25 cellular contexts compared by ENCODE assay signal in the genomic region with DNA sequence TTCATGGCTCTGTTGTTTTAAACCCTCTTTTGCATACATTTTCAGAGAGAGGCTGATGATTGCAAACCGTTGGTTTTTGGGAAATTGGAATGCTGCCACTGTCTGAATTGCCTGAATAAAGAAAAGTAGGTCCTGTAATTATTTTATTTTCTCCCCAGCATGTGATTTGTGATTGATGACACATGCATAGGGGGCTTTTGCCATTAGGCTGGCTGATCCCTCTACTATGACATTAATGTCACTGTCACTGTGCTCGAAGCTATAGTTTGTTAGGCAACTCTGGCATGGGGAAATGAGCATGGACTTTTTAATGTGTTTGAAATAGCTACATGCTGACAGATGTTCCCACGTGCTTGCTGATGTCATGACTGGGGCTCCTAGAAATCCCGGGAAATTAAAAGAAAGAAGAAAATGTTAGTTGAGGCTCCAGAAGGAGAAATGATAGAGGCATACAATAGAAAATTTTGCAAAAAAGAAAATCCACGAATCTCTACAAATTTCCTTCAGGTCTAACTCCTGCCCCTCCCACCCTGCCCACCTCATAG.
DNase-seq lines count a peak whose midpoint lies in the region; ATAC-seq and TF ChIP-seq lines count a peak whose summit lies in the region.
"Had no signal": no experiment of that assay in that cellular context is flagged by ENCODE, and none has a peak within 500 bp of the region (broad histone marks: within the 10 kb centered on the region; RNA-seq: fewer than 3 reads in every experiment).

No MANE protein-coding gene starts in this region.

- H3K27ac ChIP-seq in H9 (ENCODE audit: insufficient read length, low read depth, low read length): no peak overlapping the region
- no peak overlapping the region for H3K27ac ChIP-seq in mesendoderm (ENCODE audit: low read depth, low read length)
- no peak overlapping the region for H3K27ac ChIP-seq in neuronal stem cell (replicated peaks; ENCODE audit: low read length)
- H3K27ac ChIP-seq: BLaER1 treated with 17β-estradiol and CSF1 and Interleukin-3, amounts not matched to agents 10 nM and 100 nM; GM23248; SJCRH30 had no signal

- H3K23me2 ChIP-seq in H9 (ENCODE audit: insufficient read length, low read depth, low read length, poor library complexity, severe bottlenecking): no peaks in the 10 kb centered on the region

- no peaks in the 10 kb centered on the region for H3K36me3 Mint-ChIP-seq in H9 (ENCODE audit: insufficient read depth in 1 of 3, low read depth in 3 of 3)
- no peaks in the 10 kb centered on the region for H3K36me3 Mint-ChIP-seq in activated CD4-positive, alpha-beta T cell treated with anti-CD3 and anti-CD28 coated beads for 36 hours (ENCODE audit: low read depth)

- H3K79me1 ChIP-seq in H9 (ENCODE audit: insufficient read depth, low read depth, low read length, poor library complexity, severe bottlenecking) (no peaks in the 10 kb centered on the region), mesendoderm (ENCODE audit: low read length) (no peaks in the 10 kb centered on the region), neuronal stem cell (ENCODE audit: low read depth, low read length) (no peaks in the 10 kb centered on the region)

- H3K27ac Mint-ChIP-seq in H9: no peak overlapping the region
- H3K27ac Mint-ChIP-seq in activated CD4-positive, alpha-beta T cell treated with anti-CD3 and anti-CD28 coated beads for 36 hours: no peak overlapping the region
- H3K27ac Mint-ChIP-seq: CD4-positive, alpha-beta T cell had no signal

- no peaks in the 10 kb centered on the region for H3K9me3 ChIP-seq in H9 (ENCODE audit: control insufficient read depth, low read depth, low read length)
- no peaks in the 10 kb centered on the region for H3K9me3 ChIP-seq in neuronal stem cell (replicated peaks in 1 of 2; ENCODE audit: control insufficient read depth in 2 of 2, insufficient read depth in 1 of 2, low read depth in 1 of 2, low read length in 2 of 2)
- H3K9me3 ChIP-seq: BLaER1 treated with 17β-estradiol and CSF1 and Interleukin-3, amounts not matched to agents 10 nM and 100 nM; HAP-1; SJCRH30 had no signal

- peak overlapping the region; percentile 31 for H2BK120ac ChIP-seq in H9 (ENCODE audit: low read depth, low read length, poor library complexity, severe bottlenecking)
- no peak overlapping the region for H2BK120ac ChIP-seq in mesendoderm (ENCODE audit: low read depth, low read length)
- H2BK120ac ChIP-seq in neuronal stem cell (ENCODE audit: low read depth, low read length): no peak overlapping the region

- no peak overlapping the region for H4K5ac ChIP-seq in H9 (ENCODE audit: insufficient read length, low read depth, low read length)
- no peak overlapping the region for H4K5ac ChIP-seq in mesendoderm (ENCODE audit: low read length)

- no peak overlapping the region for H3K4me2 ChIP-seq in H9 (ENCODE audit: insufficient read depth, insufficient read length, low read length)
- no peak overlapping the region for H3K4me2 ChIP-seq in mesendoderm (ENCODE audit: low read length)
- no peak overlapping the region for H3K4me2 ChIP-seq in neuronal stem cell (ENCODE audit: insufficient read depth, low read length, poor library complexity, severe bottlenecking)
- H3K4me2 ChIP-seq: BLaER1 treated with 17β-estradiol and CSF1 and Interleukin-3, amounts not matched to agents 10 nM and 100 nM had no signal

- no peak overlapping the region for H2BK20ac ChIP-seq in H9 (ENCODE audit: low read depth, low read length, poor library complexity, severe bottlenecking)

- H3K27me3 ChIP-seq in H9 (ENCODE audit: insufficient read depth, low read length): no peaks in the 10 kb centered on the region
- H3K27me3 ChIP-seq in mesendoderm (ENCODE audit: insufficient read depth, low read length, poor library complexity): no peaks in the 10 kb centered on the region
- no peaks in the 10 kb centered on the region for H3K27me3 ChIP-seq in neuronal stem cell (ENCODE audit: control insufficient read depth in 3 of 3, insufficient read depth in 3 of 3, low read depth in 1 of 3, low read length in 3 of 3)
- H3K27me3 ChIP-seq: BLaER1 treated with 17β-estradiol and CSF1 and Interleukin-3, amounts not matched to agents 10 nM and 100 nM; SJCRH30 had no signal

- intact Hi-C loops in activated CD4-positive, alpha-beta T cell treated with anti-CD3 and anti-CD28 coated beads for 36 hours (cut with DNase I, micrococcal nuclease): no loop called here

- peaks cover 3% of the 10 kb centered on the region for H3K27me3 Mint-ChIP-seq in H9 (ENCODE audit: low read depth)
- peaks cover 18% of the 10 kb centered on the region for H3K27me3 Mint-ChIP-seq in activated CD4-positive, alpha-beta T cell treated with anti-CD3 and anti-CD28 coated beads for 36 hours

- DNase-seq in COR-L47 (lab: John Stamatoyannopoulos, UW) (peak; percentile 18), H9 (no peak), cerebellar cortex (ENCODE audit: low spot score) (peak; percentile 91), mesendoderm (peak; percentile 8), SHP77 treated with DMSO at 0.1 percent for 48 hours (lab: John Stamatoyannopoulos, UW) (no peak), neuronal stem cell (ENCODE audit: low spot score) (no peak)
- no peak for DNase-seq in activated CD4-positive, alpha-beta T cell treated with anti-CD3 and anti-CD28 coated beads for 36 hours
- DNase-seq: AML-193; CD4-positive, alpha-beta T cell; DMS79 treated with DMSO at 0.1 percent for 48 hours; GM23248; Karpas-422; NCI-H1105 treated with DMSO at 0.1 percent for 48 hours; NCI-H146; NCI-H1930; NCI-H2107; NCI-H446; NCI-H524 treated with DMSO at 0.1 percent for 48 hours; NCI-H82; NK-92 treated with Interleukin-12 subunit alpha and Interleukin-12 subunit beta, amount 100 ng/mL, for 24 hours; PC-3; SJCRH30 had no signal

- no peak overlapping the region for H3K4me3 Mint-ChIP-seq in H9
- no peak overlapping the region for H3K4me3 Mint-ChIP-seq in activated CD4-positive, alpha-beta T cell treated with anti-CD3 and anti-CD28 coated beads for 36 hours
- H3K4me3 Mint-ChIP-seq: CD4-positive, alpha-beta T cell had no signal

- H3K18ac ChIP-seq in H9 (ENCODE audit: insufficient read length, low read depth, low read length) (no peak overlapping the region), mesendoderm (ENCODE audit: low read length) (no peak overlapping the region), neuronal stem cell (ENCODE audit: low read length) (no peak overlapping the region)

- H2BK5ac ChIP-seq in H9 (ENCODE audit: insufficient read length, low read length) (no peak overlapping the region), mesendoderm (ENCODE audit: low read length) (no peak overlapping the region), neuronal stem cell (ENCODE audit: low read length) (no peak overlapping the region)

- H3K9ac ChIP-seq in H9 (ENCODE audit: extremely low read depth, insufficient read length, low read length) (no peak overlapping the region), mesendoderm (ENCODE audit: low read length) (no peak overlapping the region), neuronal stem cell (ENCODE audit: low read depth, low read length, poor library complexity) (no peak overlapping the region)
- H3K9ac ChIP-seq: BLaER1 treated with 17β-estradiol and CSF1 and Interleukin-3, amounts not matched to agents 10 nM and 100 nM; GM23248 had no signal

- no peak for TF ChIP-seq CTCF in H9 (conservative IDR thresholded peaks at IDR 0.05)

- POLR2A ChIA-PET in activated CD4-positive, alpha-beta T cell treated with anti-CD3 and anti-CD28 coated beads for 36 hours (lab: Charles Lee): no interaction called here

- ATAC-seq in activated CD4-positive, alpha-beta T cell treated with anti-CD3 and anti-CD28 coated beads for 36 hours: no peak
- ATAC-seq: PC-3, SK-N-SH treated with all-trans-retinoic acid at 6 μM for 48 hours had no signal

- H2BK12ac ChIP-seq in H9 (ENCODE audit: insufficient read length, low read depth, low read length) (no peak overlapping the region), neuronal stem cell (ENCODE audit: low read length) (no peak overlapping the region)

- H3T11ph ChIP-seq in H9 (ENCODE audit: low read length): no peak overlapping the region

- no peaks in the 10 kb centered on the region for H3K79me2 ChIP-seq in H9 (ENCODE audit: insufficient read depth, low read length)
- no peaks in the 10 kb centered on the region for H3K79me2 ChIP-seq in mesendoderm (ENCODE audit: control insufficient read depth, insufficient read depth, low read length)

- no peak overlapping the region for H3K4ac ChIP-seq in H9 (ENCODE audit: low read depth, low read length)
- no peak overlapping the region for H3K4ac ChIP-seq in mesendoderm (ENCODE audit: low read depth, low read length)
- no peak overlapping the region for H3K4ac ChIP-seq in neuronal stem cell (ENCODE audit: low read length)

- H3K4me3 ChIP-seq in mesendoderm (ENCODE audit: low read length): no peak overlapping the region
- H3K4me3 ChIP-seq in neuronal stem cell (ENCODE audit: low read length in 2 of 2): no peak overlapping the region
- H3K4me3 ChIP-seq: BLaER1 treated with 17β-estradiol and CSF1 and Interleukin-3, amounts not matched to agents 10 nM and 100 nM; GM23248; HAP-1; SJCRH30 had no signal

- no peaks in the 10 kb centered on the region for H3K36me3 ChIP-seq in mesendoderm (ENCODE audit: control insufficient read depth, insufficient read depth, low read length)
- no peaks in the 10 kb centered on the region for H3K36me3 ChIP-seq in neuronal stem cell (replicated peaks in 1 of 2; ENCODE audit: control insufficient read depth in 2 of 2, insufficient read depth in 2 of 2, low read length in 2 of 2)
- H3K36me3 ChIP-seq: BLaER1 treated with 17β-estradiol and CSF1 and Interleukin-3, amounts not matched to agents 10 nM and 100 nM; HAP-1; SJCRH30 had no signal

- CTCF ChIA-PET in activated CD4-positive, alpha-beta T cell treated with anti-CD3 and anti-CD28 coated beads for 36 hours (lab: Charles Lee): no interaction called here

- H3K56ac ChIP-seq in H9 (ENCODE audit: insufficient read length, low read depth, low read length) (no peak overlapping the region), mesendoderm (ENCODE audit: low read length) (no peak overlapping the region)

- H3K9me3 Mint-ChIP-seq in H9: no peaks in the 10 kb centered on the region
- H3K9me3 Mint-ChIP-seq in activated CD4-positive, alpha-beta T cell treated with anti-CD3 and anti-CD28 coated beads for 36 hours (ENCODE audit: low read depth): no peaks in the 10 kb centered on the region
- H3K9me3 Mint-ChIP-seq: CD4-positive, alpha-beta T cell had no signal

- H3K4me1 ChIP-seq in H9 (ENCODE audit: insufficient read depth, low read length) (no peaks in the 10 kb centered on the region; the same call in 1 of the 2 replicates), mesendoderm (ENCODE audit: control insufficient read depth, low read depth, low read length) (no peaks in the 10 kb centered on the region), neuronal stem cell (ENCODE audit: control insufficient read depth in 2 of 2, insufficient read depth in 1 of 2, low read depth in 1 of 2, low read length in 2 of 2) (peaks cover 0 to 17% of the 10 kb centered on the region in 2 donors)
- H3K4me1 ChIP-seq: BLaER1 treated with 17β-estradiol and CSF1 and Interleukin-3, amounts not matched to agents 10 nM and 100 nM; SJCRH30 had no signal

- no CpG with 5 or more reads among the region's 5 CpGs for WGBS in H9 (ENCODE audit: extremely low coverage, insufficient read length, low lambda C conversion rate)
- WGBS in mesendoderm (ENCODE audit: extremely low coverage, insufficient coverage, low lambda C conversion rate): no CpG with 5 or more reads among the region's 5 CpGs
- no CpG with 5 or more reads among the region's 5 CpGs for WGBS in neuronal stem cell (ENCODE audit: extremely low coverage in 2 of 2, insufficient read length in 2 of 2, insufficient replicate concordance in 1 of 2), 2 donors

- H4K91ac ChIP-seq in H9 (ENCODE audit: insufficient read length, low read depth, low read length): no peak overlapping the region
- H4K91ac ChIP-seq in neuronal stem cell (ENCODE audit: low read depth, low read length, poor library complexity): no peak overlapping the region

- no peak overlapping the region for H4K8ac ChIP-seq in H9 (replicated peaks; ENCODE audit: insufficient read length, low read depth, low read length)
- H4K8ac ChIP-seq in mesendoderm (ENCODE audit: low read depth, low read length): no peak overlapping the region
- H4K8ac ChIP-seq in neuronal stem cell (ENCODE audit: low read depth, low read length): no peak overlapping the region

- H4K20me1 ChIP-seq in H9 (ENCODE audit: control insufficient read depth, insufficient read depth, insufficient read length): no peaks in the 10 kb centered on the region
- H4K20me1 ChIP-seq: BLaER1 treated with 17β-estradiol and CSF1 and Interleukin-3, amounts not matched to agents 10 nM and 100 nM had no signal

- peaks cover 17 to 22% of the 10 kb centered on the region in 2 experiments for H3K4me1 Mint-ChIP-seq in H9
- H3K4me1 Mint-ChIP-seq in activated CD4-positive, alpha-beta T cell treated with anti-CD3 and anti-CD28 coated beads for 36 hours: no peaks in the 10 kb centered on the region

- H2BK15ac ChIP-seq in H9 (ENCODE audit: low read depth, low read length) (no peak overlapping the region), mesendoderm (replicated peaks; ENCODE audit: low read depth) (no peak overlapping the region), neuronal stem cell (ENCODE audit: low read length) (no peak overlapping the region)

- H3K23ac ChIP-seq in H9 (ENCODE audit: insufficient read length, low read depth, low read length): no peak overlapping the region
- no peak overlapping the region for H3K23ac ChIP-seq in mesendoderm (ENCODE audit: low read length)
- H3K23ac ChIP-seq in neuronal stem cell (ENCODE audit: low read depth, low read length, poor library complexity): no peak overlapping the region

- H3K14ac ChIP-seq in H9 (ENCODE audit: insufficient read depth, low read length): no peak overlapping the region
- no peak overlapping the region for H3K14ac ChIP-seq in neuronal stem cell (ENCODE audit: low read length)

- H2AFZ ChIP-seq in H9 (ENCODE audit: low read length) (no peak overlapping the region), neuronal stem cell (ENCODE audit: low read length) (no peak overlapping the region)
- H2AFZ ChIP-seq: GM23248 had no signal

- H2AK5ac ChIP-seq in H9 (ENCODE audit: insufficient read length, low read length) (no peak overlapping the region), mesendoderm (ENCODE audit: low read length) (no peak overlapping the region), neuronal stem cell (ENCODE audit: low read depth, low read length) (no peak overlapping the region)

Comparison
In these comparisons a context has a peak if more than half of its experiments do, and no peak if none do; other contexts are left out.
1. DNase-seq: peak in COR-L47 (single experiment), cerebellar cortex (single experiment) and mesendoderm (single experiment); none in H9 (single experiment), SHP77 treated with DMSO at 0.1 percent for 48 hours (single experiment), activated CD4-positive, alpha-beta T cell treated with anti-CD3 and anti-CD28 coated beads for 36 hours (single experiment) and neuronal stem cell (single experiment).